Comparison of ENCODE assay signal across 9 cellular contexts in the genomic region with DNA sequence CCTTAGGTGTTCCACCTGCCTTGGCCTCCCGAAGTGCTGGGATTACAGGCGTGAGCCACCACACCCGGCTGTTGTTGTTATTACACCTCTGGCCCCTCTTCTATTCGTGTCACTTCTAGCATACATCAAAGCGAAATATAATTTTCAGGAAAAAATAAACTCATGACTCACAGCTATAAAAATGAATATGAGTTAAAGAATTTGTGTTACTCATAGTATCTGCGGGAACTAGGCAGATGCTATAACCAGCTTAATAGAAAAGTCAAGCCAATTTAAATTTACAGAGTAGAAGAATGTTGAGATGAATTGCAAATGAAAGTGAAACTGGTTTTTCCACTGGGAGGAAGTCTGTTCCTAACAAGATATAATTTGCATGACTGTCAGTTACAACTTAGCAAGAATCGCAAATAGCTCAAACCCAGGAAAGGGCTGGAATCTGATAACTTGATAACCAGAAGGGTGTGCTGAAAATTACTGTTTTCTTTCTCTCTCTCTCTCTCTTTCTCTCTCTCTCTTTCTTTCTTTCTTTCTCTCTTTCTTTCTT. TPM values are rescaled to one million over a fixed set of nuclear protein-coding genes. Genes with fewer than 3 reads are reported as not detected.
DNase-seq lines count a peak whose midpoint lies in the region; TF ChIP-seq lines count a peak whose summit lies in the region.
"Had no signal": no experiment of that assay in that cellular context is flagged by ENCODE, and none has a peak within 500 bp of the region (broad histone marks: within the 10 kb centered on the region; RNA-seq: fewer than 3 reads in every experiment).

No MANE protein-coding gene starts in this region.

- no peaks in the 10 kb centered on the region for H3K9me3 ChIP-seq in SJCRH30 (replicated peaks)

- H3K9me3 Mint-ChIP-seq in activated CD4-positive, alpha-beta T cell treated with anti-CD3 and anti-CD28 coated beads, Interleukin-2, amount 10 ng/mL, durations not matched to agents 7 days and 5 days = peaks cover 11% of the 10 kb centered on the region

- H3K36me3 Mint-ChIP-seq in activated CD4-positive, alpha-beta T cell treated with anti-CD3 and anti-CD28 coated beads, Interleukin-2, amount 10 ng/mL, durations not matched to agents 7 days and 5 days (ENCODE audit: low read depth) = peaks cover 5% of the 10 kb centered on the region

- peak overlapping the region; percentile 91 for H3K27ac Mint-ChIP-seq in activated CD4-positive, alpha-beta T cell treated with anti-CD3 and anti-CD28 coated beads, Interleukin-2, amount 10 ng/mL, durations not matched to agents 7 days and 5 days

- no peaks in the 10 kb centered on the region for H3K27me3 ChIP-seq in SJCRH30

- no peak overlapping the region for H3K4me3 ChIP-seq in epithelial cell of esophagus (ENCODE audit: low read length)
- no peak overlapping the region for H3K4me3 ChIP-seq in SJCRH30

- H3K4me1 ChIP-seq in SJCRH30 = no peaks in the 10 kb centered on the region

- no peak overlapping the region for H3K27ac ChIP-seq in SJCRH30

- POLR2A ChIA-PET in activated CD4-positive, alpha-beta T cell treated with anti-CD3 and anti-CD28 coated beads, Interleukin-2, amount 10 ng/mL, durations not matched to agents 7 days and 5 days (lab: Charles Lee) = no interaction called here

- CTCF ChIA-PET in activated CD4-positive, alpha-beta T cell treated with anti-CD3 and anti-CD28 coated beads, Interleukin-2, amount 10 ng/mL, durations not matched to agents 7 days and 5 days (lab: Charles Lee) = no interaction called here

- TF ChIP-seq CTCF in epithelial cell of esophagus (IDR thresholded peaks at IDR 0.05; ENCODE audit: insufficient read depth, low read depth, low read length, missing control alignments) = no peak

- H3K27me3 Mint-ChIP-seq in activated CD4-positive, alpha-beta T cell treated with anti-CD3 and anti-CD28 coated beads, Interleukin-2, amount 10 ng/mL, durations not matched to agents 7 days and 5 days = no peaks in the 10 kb centered on the region

- H3K4me1 Mint-ChIP-seq in activated CD4-positive, alpha-beta T cell treated with anti-CD3 and anti-CD28 coated beads, Interleukin-2, amount 10 ng/mL, durations not matched to agents 7 days and 5 days = peaks cover 38% of the 10 kb centered on the region

- H3K4me3 Mint-ChIP-seq in activated CD4-positive, alpha-beta T cell treated with anti-CD3 and anti-CD28 coated beads, Interleukin-2, amount 10 ng/mL, durations not matched to agents 7 days and 5 days = peak overlapping the region; percentile 69

- no peaks in the 10 kb centered on the region for H3K36me3 ChIP-seq in SJCRH30

- DNase-seq in activated CD4-positive, alpha-beta T cell treated with anti-CD3 and anti-CD28 coated beads, Interleukin-2, amount 10 ng/mL, durations not matched to agents 7 days and 5 days = no peak
- DNase-seq in activated CD4-positive, alpha-beta T cell treated with anti-CD3 and anti-CD28 coated beads for 1 hour = no peak
- DNase-seq in SK-N-DZ (ENCODE audit: low spot score) (peak; percentile 11), epithelial cell of esophagus (ENCODE audit: low read depth) (peak; percentile 46), NCI-H128 (lab: John Stamatoyannopoulos, UW; ENCODE audit: unreplicated experiment) (no peak), kidney glomerular epithelial cell (lab: John Stamatoyannopoulos, UW) (no peak), SJCRH30 (no peak)
- DNase-seq in stimulated activated CD8-positive, alpha-beta memory T cell treated with anti-CD3 and anti-CD28 coated beads, Interleukin-4, amount 100 ng/mL, for 48 hours = peak; percentile 29

RNA-seq across cellular contexts. Expression of a gene that starts 11.2 kb away (rescaled TPM):
- under 1 TPM; 0.37 to 0.79 TPM for total RNA-seq in activated CD4-positive, alpha-beta T cell treated with anti-CD3 and anti-CD28 coated beads, Interleukin-2, amount 10 ng/mL, durations not matched to agents 7 days and 5 days
- not detected in 2 replicates for polyA plus RNA-seq in SK-N-DZ (2014; cell fraction: cytosol; rRNA removed)
- not detected in 2 replicates for polyA plus RNA-seq in SK-N-DZ (2014; cell fraction: nucleus; rRNA removed)
- total RNA-seq in SJCRH30 (2014; rRNA removed; shearing (Covaris generic)) = not detected in 2 replicates
- polyA plus RNA-seq: neural cell had no signal

RNA-seq across cellular contexts. Expression of a gene that starts 13.5 kb away (rescaled TPM):
- under 1 TPM; 0.21 to 0.22 TPM for total RNA-seq in activated CD4-positive, alpha-beta T cell treated with anti-CD3 and anti-CD28 coated beads, Interleukin-2, amount 10 ng/mL, durations not matched to agents 7 days and 5 days
- not detected in 2 replicates for polyA plus RNA-seq in SK-N-DZ (2014; cell fraction: cytosol; rRNA removed)
- polyA plus RNA-seq in SK-N-DZ (2014; cell fraction: nucleus; rRNA removed) = not detected in 2 replicates
- not detected in 2 replicates for total RNA-seq in SJCRH30 (2014; rRNA removed; shearing (Covaris generic))
- polyA plus RNA-seq: neural cell had no signal

RNA-seq across cellular contexts. Expression of a gene that starts 18.1 kb away (rescaled TPM):
- total RNA-seq in activated CD4-positive, alpha-beta T cell treated with anti-CD3 and anti-CD28 coated beads, Interleukin-2, amount 10 ng/mL, durations not matched to agents 7 days and 5 days = not detected
- not detected in 2 replicates for polyA plus RNA-seq in SK-N-DZ (2014; cell fraction: cytosol; rRNA removed)
- polyA plus RNA-seq in SK-N-DZ (2014; cell fraction: nucleus; rRNA removed) = not detected in 2 replicates
- total RNA-seq in SJCRH30 (2014; rRNA removed; shearing (Covaris generic)) = not detected in 2 replicates
- polyA plus RNA-seq: neural cell had no signal

RNA-seq across cellular contexts. Expression of a gene that starts 42.1 kb away (rescaled TPM):
- total RNA-seq in activated CD4-positive, alpha-beta T cell treated with anti-CD3 and anti-CD28 coated beads, Interleukin-2, amount 10 ng/mL, durations not matched to agents 7 days and 5 days = under 1 TPM in 1 of 2 experiments, not detected in 1; 0.29 TPM
- not detected in 2 replicates for polyA plus RNA-seq in SK-N-DZ (2014; cell fraction: cytosol; rRNA removed)
- not detected in 2 replicates for polyA plus RNA-seq in SK-N-DZ (2014; cell fraction: nucleus; rRNA removed)
- total RNA-seq in SJCRH30 (2014; rRNA removed; shearing (Covaris generic)) = not detected in 2 replicates
- polyA plus RNA-seq: neural cell had no signal

RNA-seq across cellular contexts. Expression of a gene that starts 49.6 kb away (rescaled TPM):
- total RNA-seq in activated CD4-positive, alpha-beta T cell treated with anti-CD3 and anti-CD28 coated beads, Interleukin-2, amount 10 ng/mL, durations not matched to agents 7 days and 5 days = under 1 TPM; 0.69 to 0.79 TPM
- polyA plus RNA-seq in SK-N-DZ (2014; cell fraction: cytosol; rRNA removed) = 1.3 and 2.2 TPM in 2 replicates
- 0.40 and 0.49 TPM in 2 replicates for polyA plus RNA-seq in SK-N-DZ (2014; cell fraction: nucleus; rRNA removed)
- not detected in 2 replicates for total RNA-seq in SJCRH30 (2014; rRNA removed; shearing (Covaris generic))

Comparison
In these comparisons a context has a peak if more than half of its experiments do, and no peak if none do; other contexts are left out.
1. DNase-seq: peak in SK-N-DZ (single experiment), epithelial cell of esophagus (single experiment) and stimulated activated CD8-positive, alpha-beta memory T cell treated with anti-CD3 and anti-CD28 coated beads, Interleukin-4, amount 100 ng/mL, for 48 hours (single experiment); none in activated CD4-positive, alpha-beta T cell treated with anti-CD3 and anti-CD28 coated beads, Interleukin-2, amount 10 ng/mL, durations not matched to agents 7 days and 5 days (single experiment), activated CD4-positive, alpha-beta T cell treated with anti-CD3 and anti-CD28 coated beads for 1 hour (single experiment), NCI-H128 (single experiment), kidney glomerular epithelial cell (single experiment) and SJCRH30 (0 of 2).